ENCODE assay signal across 1 cellular context in the genomic region with DNA sequence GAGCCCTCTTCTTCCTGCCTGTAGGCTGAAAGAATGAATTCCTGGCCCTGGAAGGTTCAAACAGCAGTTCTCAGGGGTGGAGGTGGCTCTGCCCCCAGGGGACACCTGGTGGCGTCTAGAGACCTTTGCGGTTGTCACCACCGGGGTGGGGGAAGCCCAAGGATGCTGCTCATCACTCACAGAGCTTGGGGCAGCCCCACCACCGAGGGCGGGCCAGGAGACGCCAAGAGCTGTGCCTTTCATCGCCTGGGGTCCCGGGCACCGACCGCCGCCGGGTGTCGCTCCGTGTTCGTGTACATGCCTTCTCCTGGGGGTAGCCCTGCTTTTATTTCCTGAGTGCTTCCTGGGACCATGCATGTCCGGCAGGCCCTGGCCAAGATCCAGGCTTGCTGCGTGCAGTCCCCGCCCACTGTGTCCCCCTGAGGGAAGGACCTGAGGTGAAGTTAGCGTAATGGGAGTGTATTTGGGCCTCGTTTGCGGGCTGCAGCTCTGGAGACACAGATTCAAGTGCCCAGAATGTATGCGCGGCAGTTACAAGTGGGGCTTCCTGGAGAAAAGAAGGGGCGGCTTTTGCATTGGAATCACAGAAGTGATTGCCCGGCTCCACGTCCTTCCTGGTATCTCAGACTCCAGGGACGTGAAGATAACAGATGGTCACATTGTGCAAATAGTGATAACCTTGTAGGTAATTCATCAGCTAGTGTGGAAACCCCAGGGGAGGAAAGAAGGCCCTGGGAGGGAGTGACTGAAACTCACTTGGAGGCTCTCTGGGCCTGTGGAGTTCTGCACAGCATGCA.
TF ChIP-seq lines count a peak whose summit lies in the region.

No MANE protein-coding gene starts in this region.

TF ChIP-seq in HEK293, 187 proteins besides CTCF, POLR2A, EP300 and RAD21:
- TF ChIP-seq ZBTB11 (tag by site-specific recombination; conservative IDR thresholded peaks at IDR 0.05; ENCODE audit: low read depth) (peak; percentile 70), KLF9 (tag by site-specific recombination; IDR thresholded peaks at IDR 0.05; ENCODE audit: low read depth) (0 out of 2 replicates have a peak, but pooled peaks have one; percentile 17), ZNF747 (tag by site-specific recombination; IDR thresholded peaks at IDR 0.05) (no peak), ZNF660 (tag by site-specific recombination; IDR thresholded peaks at IDR 0.05) (no peak), RBAK (tag by site-specific recombination; IDR thresholded peaks at IDR 0.05) (no peak), ZNF223 (tag by site-specific recombination; IDR thresholded peaks at IDR 0.05) (no peak), ZNF350 (tag by site-specific recombination; IDR thresholded peaks at IDR 0.05) (no peak), ZNF404 (tag by site-specific recombination; IDR thresholded peaks at IDR 0.05) (no peak), HOXC10 (CRISPR knock-in tag; IDR thresholded peaks at IDR 0.05) (no peak), ZXDB (tag by site-specific recombination; IDR thresholded peaks at IDR 0.05) (0 out of 2 replicates have a peak, but pooled peaks have one; percentile 21), SP2 (tag by site-specific recombination; IDR thresholded peaks at IDR 0.05) (peak; percentile 62), KLF10 (tag by site-specific recombination; IDR thresholded peaks at IDR 0.05) (no peak), ZEB2 (tag by site-specific recombination; IDR thresholded peaks at IDR 0.05) (peak; percentile 57), GLIS2 (tag by site-specific recombination; IDR thresholded peaks at IDR 0.05) (peak; percentile 24; the same call in 1 of the 2 replicates), ZIC2 (tag by site-specific recombination; IDR thresholded peaks at IDR 0.05) (peak; percentile 96), ZBTB20 (tag by site-specific recombination; IDR thresholded peaks at IDR 0.05) (peak; percentile 91), ZNF701 (tag by site-specific recombination; IDR thresholded peaks at IDR 0.05) (no peak), PRDM10 (tag by site-specific recombination; IDR thresholded peaks at IDR 0.05) (peak; percentile 94), ZBTB8A (tag by site-specific recombination; IDR thresholded peaks at IDR 0.05) (peak; percentile 89), GLIS1 (tag by site-specific recombination; IDR thresholded peaks at IDR 0.05) (peak; percentile 90), FEZF1 (tag by site-specific recombination; IDR thresholded peaks at IDR 0.05) (no peak), SP7 (tag by site-specific recombination; IDR thresholded peaks at IDR 0.05) (peak; percentile 55), EGR2 (tag by site-specific recombination; IDR thresholded peaks at IDR 0.05; ENCODE audit: low read depth) (peak; percentile 41; the same call in 1 of the 2 replicates), ZNF501 (tag by site-specific recombination; IDR thresholded peaks at IDR 0.05) (no peak), HIC1 (tag by site-specific recombination; IDR thresholded peaks at IDR 0.05) (peak; percentile 66; the same call in 1 of the 2 replicates), ZNF335 (tag by site-specific recombination; conservative IDR thresholded peaks at IDR 0.05) (peak; percentile 70), ZNF2 (tag by site-specific recombination; IDR thresholded peaks at IDR 0.05) (no peak; the same call in 1 of the 2 replicates), ZNF341 (tag by site-specific recombination; IDR thresholded peaks at IDR 0.05; ENCODE audit: low read depth) (no peak; the same call in 1 of the 2 replicates), ZNF585B (tag by site-specific recombination; IDR thresholded peaks at IDR 0.05) (no peak), SP3 (tag by site-specific recombination; IDR thresholded peaks at IDR 0.05) (no peak; the same call in 1 of the 2 replicates), ZNF510 (tag by site-specific recombination; IDR thresholded peaks at IDR 0.05; ENCODE audit: insufficient replicate concordance) (no peak), ZNF157 (tag by site-specific recombination; IDR thresholded peaks at IDR 0.05) (no peak)
- TF ChIP-seq, protein P1, sequence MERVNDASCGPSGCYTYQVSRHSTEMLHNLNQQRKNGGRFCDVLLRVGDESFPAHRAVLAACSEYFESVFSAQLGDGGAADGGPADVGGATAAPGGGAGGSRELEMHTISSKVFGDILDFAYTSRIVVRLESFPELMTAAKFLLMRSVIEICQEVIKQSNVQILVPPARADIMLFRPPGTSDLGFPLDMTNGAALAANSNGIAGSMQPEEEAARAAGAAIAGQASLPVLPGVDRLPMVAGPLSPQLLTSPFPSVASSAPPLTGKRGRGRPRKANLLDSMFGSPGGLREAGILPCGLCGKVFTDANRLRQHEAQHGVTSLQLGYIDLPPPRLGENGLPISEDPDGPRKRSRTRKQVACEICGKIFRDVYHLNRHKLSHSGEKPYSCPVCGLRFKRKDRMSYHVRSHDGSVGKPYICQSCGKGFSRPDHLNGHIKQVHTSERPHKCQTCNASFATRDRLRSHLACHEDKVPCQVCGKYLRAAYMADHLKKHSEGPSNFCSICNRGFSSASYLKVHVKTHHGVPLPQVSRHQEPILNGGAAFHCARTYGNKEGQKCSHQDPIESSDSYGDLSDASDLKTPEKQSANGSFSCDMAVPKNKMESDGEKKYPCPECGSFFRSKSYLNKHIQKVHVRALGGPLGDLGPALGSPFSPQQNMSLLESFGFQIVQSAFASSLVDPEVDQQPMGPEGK (tag by site-specific recombination; IDR thresholded peaks at IDR 0.05), result peak; percentile 66
